37 cellular contexts compared by ENCODE assay signal in the genomic region with DNA sequence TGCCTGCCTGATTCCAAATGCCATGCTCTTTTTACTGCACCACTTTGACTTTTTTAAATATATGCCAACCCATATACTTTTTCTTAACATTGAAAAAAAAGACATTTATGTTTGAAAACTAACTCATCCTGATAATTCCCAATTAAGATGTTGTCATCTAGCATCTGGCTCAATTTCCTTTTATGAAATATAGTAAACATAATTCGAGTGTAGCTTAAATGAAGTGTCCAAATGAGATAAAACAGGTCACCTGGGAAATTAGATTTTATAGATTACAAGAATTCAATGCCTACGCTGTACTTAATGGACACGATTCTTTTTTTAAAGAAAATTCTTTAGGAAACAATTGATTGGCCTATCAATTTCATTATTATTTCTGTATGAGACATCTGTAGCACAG. TPM values are rescaled to one million over a fixed set of nuclear protein-coding genes. Genes with fewer than 3 reads are reported as not detected.
"Had no signal": no experiment of that assay in that cellular context is flagged by ENCODE, and none has a peak within 500 bp of the region (broad histone marks: within the 10 kb centered on the region; RNA-seq: fewer than 3 reads in every experiment).

No MANE protein-coding gene starts in this region.

- H3K4me3 ChIP-seq: MG63 had no signal

- DNase-seq: Karpas-422, Kasumi-1, MG63, MM.1S, MV-4-11, NCI-H1048, NCI-H1092, NCI-H1092 treated with DMSO at 0.1 percent for 48 hours, NCI-H1105, NCI-H1105 treated with DMSO at 0.1 percent for 48 hours, NCI-H1417 treated with DMSO at 0.1 percent for 48 hours, NCI-H1436, NCI-H1436 treated with DMSO at 0.1 percent for 48 hours, NCI-H146, NCI-H1694 treated with DMSO at 0.1 percent for 48 hours, NCI-H187, NCI-H187 treated with DMSO at 0.1 percent for 48 hours, NCI-H1930, NCI-H2029, NCI-H2029 treated with DMSO at 0.1 percent for 48 hours, NCI-H2081, NCI-H2081 treated with DMSO at 0.1 percent for 48 hours, NCI-H2107, NCI-H2171, NCI-H2171 treated with DMSO at 0.1 percent for 48 hours, NCI-H2227 treated with DMSO at 0.1 percent for 48 hours, NCI-H226, NCI-H345, NCI-H446, NCI-H446 treated with DMSO at 0.1 percent for 48 hours, NCI-H510A, NCI-H510A treated with DMSO at 0.1 percent for 48 hours, NCI-H524 had no signal

- H3K36me3 ChIP-seq: MG63 had no signal

- H3K9me3 ChIP-seq: MG63 had no signal

- H3K27me3 ChIP-seq: MG63 had no signal

RNA-seq across cellular contexts. Expression of gene MDFIC2, which starts 2.8 kb away (rescaled TPM):
- total RNA-seq: LHCN-M2, M059J, MCF 10A, NCI-H460 had no signal
